19 cellular contexts compared by ENCODE assay signal in genomic region chr15:63843901-63844317, GRCh38. TPM values are rescaled to one million over a fixed set of nuclear protein-coding genes. Genes with fewer than 3 reads are reported as not detected.
DNase-seq lines count a peak whose midpoint lies in the region; ATAC-seq and TF ChIP-seq lines count a peak whose summit lies in the region.
"Had no signal": no experiment of that assay in that cellular context is flagged by ENCODE, and none has a peak within 500 bp of the region (broad histone marks: within the 10 kb centered on the region; RNA-seq: fewer than 3 reads in every experiment).

No MANE protein-coding gene starts in this region.

- H3K9me2 ChIP-seq in GM23338 (ENCODE audit: insufficient read depth) = peaks cover 2% of the 10 kb centered on the region; the same call in 1 of the 2 replicates

- H3K27ac Mint-ChIP-seq in GM23338 = no peak overlapping the region

- H3K79me2 ChIP-seq in GM23338 (replicated peaks; ENCODE audit: insufficient read depth) (no peaks in the 10 kb centered on the region), smooth muscle cell (ENCODE audit: low read depth) (no peaks in the 10 kb centered on the region)

- H3K36me3 ChIP-seq in GM23338 (ENCODE audit: insufficient read depth) = no peaks in the 10 kb centered on the region
- H3K36me3 ChIP-seq in adipocyte (ENCODE audit: control insufficient read depth, insufficient read depth, low read length, severe bottlenecking) = no peaks in the 10 kb centered on the region
- H3K36me3 ChIP-seq in smooth muscle cell (ENCODE audit: low read depth) = no peaks in the 10 kb centered on the region
- H3K36me3 ChIP-seq: left ventricle myocardium inferior, vagina had no signal

- H3K9me3 Mint-ChIP-seq in GM23338 = peaks cover 9% of the 10 kb centered on the region; the same call in 2 of the 3 replicates
- H3K9me3 Mint-ChIP-seq: natural killer cell had no signal

- H3K27me3 Mint-ChIP-seq in GM23338 (ENCODE audit: insufficient read depth, low read depth, poor library complexity) = peaks cover 2% of the 10 kb centered on the region

- no peaks in the 10 kb centered on the region for H3K27me3 ChIP-seq in GM23338 (ENCODE audit: insufficient read depth)
- H3K27me3 ChIP-seq in adipocyte (replicated peaks; ENCODE audit: control insufficient read depth, insufficient read depth, low read length) = no peaks in the 10 kb centered on the region
- H3K27me3 ChIP-seq in smooth muscle cell (ENCODE audit: low read depth) = no peaks in the 10 kb centered on the region
- H3K27me3 ChIP-seq: body of pancreas, vagina had no signal

- intact Hi-C loops in head of caudate nucleus (cut with DNase I) = no loop called here

- TF ChIP-seq CTCF in GM23338 (conservative IDR thresholded peaks at IDR 0.05; ENCODE audit: low read depth in 2 of 2) (peak in 1 of 2 experiments; percentile 34; a peak in 1 of 4 replicates), foreskin fibroblast (IDR thresholded peaks at IDR 0.05; ENCODE audit: low read depth, low read length) (no peak), smooth muscle cell (IDR thresholded peaks at IDR 0.05; ENCODE audit: borderline replicate concordance, insufficient read depth, poor library complexity, severe bottlenecking) (peak; percentile 9)

- 52% methylated on average over 3 of the region's 3 CpGs for WGBS in smooth muscle cell (ENCODE audit: low lambda C conversion rate)

- H3K4me2 ChIP-seq in GM23338 = no peak overlapping the region
- H3K4me2 ChIP-seq in smooth muscle cell = no peak overlapping the region

- H2AFZ ChIP-seq in GM23338 (peak overlapping the region; percentile 5; the same call in 1 of the 2 replicates), smooth muscle cell (ENCODE audit: low read depth) (no peak overlapping the region)

- peaks cover 9% of the 10 kb centered on the region; the same call in 2 of the 3 replicates for H3K4me1 Mint-ChIP-seq in GM23338

- H4K20me1 ChIP-seq in GM23338 (replicated peaks; ENCODE audit: insufficient read depth) = no peaks in the 10 kb centered on the region
- H4K20me1 ChIP-seq in smooth muscle cell (ENCODE audit: low read depth) = no peaks in the 10 kb centered on the region

- no peak overlapping the region for H3K9ac ChIP-seq in adipocyte (ENCODE audit: low read length)
- peak overlapping the region; percentile 33 for H3K9ac ChIP-seq in smooth muscle cell (ENCODE audit: low read depth)

- H3K27ac ChIP-seq in GM23338 (ENCODE audit: low read depth) (no peak overlapping the region), smooth muscle cell (ENCODE audit: low read depth) (peak overlapping the region; percentile 70)
- H3K27ac ChIP-seq: body of pancreas, left ventricle myocardium inferior, RWPE1, vagina had no signal

- no peaks in the 10 kb centered on the region for H3K4me1 ChIP-seq in GM23338 (ENCODE audit: insufficient read depth)
- H3K4me1 ChIP-seq in adipocyte (ENCODE audit: control insufficient read depth, insufficient read depth, low read length) = no peaks in the 10 kb centered on the region
- no peaks in the 10 kb centered on the region for H3K4me1 ChIP-seq in smooth muscle cell (ENCODE audit: low read depth)
- H3K4me1 ChIP-seq: body of pancreas, vagina had no signal

- H3F3A ChIP-seq in GM23338 (replicated peaks; ENCODE audit: low read depth) (no peaks in the 10 kb centered on the region), smooth muscle cell (ENCODE audit: low read depth) (no peaks in the 10 kb centered on the region)

- H3K9me3 ChIP-seq in adipocyte (ENCODE audit: control insufficient read depth, low read length) = no peaks in the 10 kb centered on the region
- no peaks in the 10 kb centered on the region for H3K9me3 ChIP-seq in smooth muscle cell (replicated peaks; ENCODE audit: low read depth)
- H3K9me3 ChIP-seq: body of pancreas, left ventricle myocardium inferior, vagina had no signal

- DNase-seq in GM23338 (ENCODE audit: low spot score) (peak; percentile 51), adipocyte (ENCODE audit: low read depth) (peak; percentile 44), foreskin fibroblast (peak; percentile 25 to 63), smooth muscle cell (lab: John Stamatoyannopoulos, UW; ENCODE audit: unreplicated experiment) (no peak), head of caudate nucleus (no peak), NCI-H446 treated with DMSO at 0.1 percent for 48 hours (lab: John Stamatoyannopoulos, UW) (no peak)
- DNase-seq: activated CD4-positive, alpha-beta T cell treated with anti-CD3 and anti-CD28 coated beads, Interleukin-2, amount 50 U/mL, for 1 hour; activated T-cell treated with anti-CD3 and anti-CD28 coated beads, Interleukin-2, amount 50 U/mL, for 48 hours; body of pancreas; CD4-positive, CD25-positive, alpha-beta regulatory T cell; KBM-7; left ventricle myocardium inferior; natural killer cell; NCI-H524; right cardiac atrium; stimulated activated CD4-positive, alpha-beta T cell treated with anti-CD3 and anti-CD28 coated beads, Interleukin-4, amount 100 ng/mL, for 24 hours had no signal

- ATAC-seq in GM23338 = peak; percentile 90
- ATAC-seq in GM21447 (IDR thresholded peaks at IDR 0.05; ENCODE audit: unreplicated experiment) = no peak
- ATAC-seq: body of pancreas, natural killer cell, right cardiac atrium had no signal

- no peak overlapping the region for H3K4me3 ChIP-seq in GM23338
- H3K4me3 ChIP-seq in adipocyte (ENCODE audit: low read length) = no peak overlapping the region
- no peak overlapping the region for H3K4me3 ChIP-seq in foreskin fibroblast (ENCODE audit: low read depth in 1 of 2, low read length in 2 of 2)
- H3K4me3 ChIP-seq in smooth muscle cell = no peak overlapping the region
- H3K4me3 ChIP-seq: body of pancreas, left ventricle myocardium inferior, vagina had no signal

- no peak overlapping the region for H3K4me3 Mint-ChIP-seq in GM23338
- H3K4me3 Mint-ChIP-seq: natural killer cell had no signal

- peaks cover 4% of the 10 kb centered on the region; the same call in 2 of the 3 replicates for H3K36me3 Mint-ChIP-seq in GM23338 (ENCODE audit: low read depth)
- H3K36me3 Mint-ChIP-seq: CD4-positive, CD25-positive, alpha-beta regulatory T cell; natural killer cell had no signal

TF ChIP-seq in GM23338, 12 proteins besides CTCF, POLR2A, EP300 and RAD21 (continues in another document):
- no peak for TF ChIP-seq ZNF114 (CRISPR knock-in tag; IDR thresholded peaks at IDR 0.05)
- TF ChIP-seq STAT1 (IDR thresholded peaks at IDR 0.05; ENCODE audit: unreplicated experiment) = no peak
- TF ChIP-seq ETS1 (IDR thresholded peaks at IDR 0.05) = no peak

RNA-seq across cellular contexts. Expression of gene HERC1, which starts 10.2 kb away (rescaled TPM):
- 78.7 and 79.4 TPM in 2 replicates for total RNA-seq in GM23338 (2014; rRNA removed; shearing (Covaris generic))
- polyA plus RNA-seq in GM23338 (2016; fragmentation: Nextera tagmentation; extraction: Ambion mirVana) (20.3 and 25.9 TPM in 2 replicates), smooth muscle cell (14.1 and 24.3 TPM in 2 replicates)
- 87.3 and 89.0 TPM in 2 replicates for total RNA-seq in smooth muscle cell

Comparison
In these comparisons a context has a peak if more than half of its experiments do, and no peak if none do; other contexts are left out.
1. DNase-seq: peak in GM23338 (single experiment), adipocyte (single experiment) and foreskin fibroblast (2 of 2); none in smooth muscle cell (single experiment), head of caudate nucleus (0 of 42) and NCI-H446 treated with DMSO at 0.1 percent for 48 hours (single experiment).